Comparison of ENCODE assay signal across 21 cellular contexts in genomic region chrX:55127692-55128091, GRCh38. TPM values are rescaled to one million over a fixed set of nuclear protein-coding genes. Genes with fewer than 3 reads are reported as not detected.
A peak's percentile ranks its signal among the peaks of the same experiment; 100 is the strongest.
DNase-seq lines count a peak whose midpoint lies in the region; ATAC-seq and TF ChIP-seq lines count a peak whose summit lies in the region.
"Had no signal": no experiment of that assay in that cellular context is flagged by ENCODE, and none has a peak within 500 bp of the region (broad histone marks: within the 10 kb centered on the region; RNA-seq: fewer than 3 reads in every experiment).

No MANE protein-coding gene starts in this region.

- DNase-seq in COLO829 (ENCODE audit: low spot score) = peak; percentile 24
- peak; percentile 18 for DNase-seq in RPMI7951 (ENCODE audit: low read depth)
- peak; percentile 58 for DNase-seq in fibroblast of pulmonary artery (ENCODE audit: low read depth)
- no peak for DNase-seq in HEK293T (ENCODE audit: extremely low spot score)
- no peak for DNase-seq in activated CD4-positive, CD25-positive, alpha-beta regulatory T cell treated with anti-CD3 and anti-CD28 coated beads, Interleukin-2, amount 50 U/mL, for 72 hours
- DNase-seq: activated CD4-positive, alpha-beta T cell treated with anti-CD3 and anti-CD28 coated beads, Interleukin-2, amount 50 U/mL, for 48 hours; activated naive CD4-positive, alpha-beta T cell treated with anti-CD3 and anti-CD28 coated beads, Interleukin-2, amount 10 ng/mL, durations not matched to agents 7 days and 5 days; activated T-cell treated with anti-CD3 and anti-CD28 coated beads, Interleukin-2, amount 50 U/mL, for 1 hour; colonic mucosa; GDM1; NCI-H1092 treated with DMSO at 0.1 percent for 48 hours; NCI-H2171 treated with DMSO at 0.1 percent for 48 hours; psoas muscle; WERI-Rb-1 had no signal

- TF ChIP-seq RAD21 in Ishikawa (IDR thresholded peaks at IDR 0.05; ENCODE audit: low read depth) = no peak

- ATAC-seq in HG02642 (IDR thresholded peaks at IDR 0.05; ENCODE audit: poor library complexity, unreplicated experiment) (no peak), HG03025 (IDR thresholded peaks at IDR 0.05; ENCODE audit: low FRiP score, unreplicated experiment) (no peak)
- ATAC-seq: left lobe of liver, psoas muscle had no signal

- no peak for TF ChIP-seq CTCF in fibroblast of pulmonary artery (IDR thresholded peaks at IDR 0.05; ENCODE audit: low read length, missing control alignments)

- no peak overlapping the region for H3K4me3 ChIP-seq in fibroblast of pulmonary artery (replicated peaks; ENCODE audit: low read depth, low read length)
- H3K4me3 ChIP-seq: colonic mucosa, psoas muscle, suprapubic skin had no signal

- CTCF ChIA-PET in HEK293T (lab: Yijun Ruan, JAX) = no interaction called here

- no peak for TF ChIP-seq EP300 in Ishikawa (IDR thresholded peaks at IDR 0.05; ENCODE audit: borderline replicate concordance)

- POLR2A ChIA-PET in HEK293T (lab: Yijun Ruan, JAX) = no interaction called here

TF ChIP-seq in Ishikawa, 13 proteins besides CTCF, POLR2A, EP300 and RAD21:
- TF ChIP-seq FOXM1 (IDR thresholded peaks at IDR 0.05; ENCODE audit: borderline replicate concordance, low read depth) = no peak
- TF ChIP-seq REST (IDR thresholded peaks at IDR 0.05; ENCODE audit: low read depth) = no peak
- no peak for TF ChIP-seq EGR1 (IDR thresholded peaks at IDR 0.05)
- peak; percentile 40; the same call in 1 of the 2 replicates for TF ChIP-seq CEBPB (IDR thresholded peaks at IDR 0.05)
- TF ChIP-seq TEAD4 (IDR thresholded peaks at IDR 0.05) = no peak
- no peak for TF ChIP-seq MAX (IDR thresholded peaks at IDR 0.05)
- no peak for TF ChIP-seq TAF1 (IDR thresholded peaks at IDR 0.05; ENCODE audit: low read depth)

TF ChIP-seq in HEK293T, 16 proteins besides CTCF, POLR2A, EP300 and RAD21:
- no peak for TF ChIP-seq PKNOX1 (IDR thresholded peaks at IDR 0.05)
- TF ChIP-seq FOXM1 (IDR thresholded peaks at IDR 0.05; ENCODE audit: borderline replicate concordance) = no peak
- no peak for TF ChIP-seq FOXA1 (IDR thresholded peaks at IDR 0.05)
- TF ChIP-seq ELF4 (IDR thresholded peaks at IDR 0.05) = no peak
- TF ChIP-seq TARDBP (IDR thresholded peaks at IDR 0.05) = no peak
- TF ChIP-seq ZNF384 (IDR thresholded peaks at IDR 0.05) = no peak
- TF ChIP-seq L3MBTL2 (conservative IDR thresholded peaks at IDR 0.05) = no peak
- TF ChIP-seq ARNT (IDR thresholded peaks at IDR 0.05) = no peak
- TF ChIP-seq NFRKB (IDR thresholded peaks at IDR 0.05) = no peak
- no peak for TF ChIP-seq SP1 (IDR thresholded peaks at IDR 0.05)
- TF ChIP-seq BHLHE40 (IDR thresholded peaks at IDR 0.05; ENCODE audit: borderline replicate concordance) = no peak
TF ChIP-seq in HEK293T: peak in this region for 0.

RNA-seq across cellular contexts. Expression of gene PAGE2, which starts 38.9 kb away (rescaled TPM):
- 7.4 and 9.3 TPM in 2 replicates for total RNA-seq in RPMI7951 (2014; rRNA removed; shearing (Covaris generic))
- total RNA-seq: astrocyte, colonic mucosa, left lobe of liver, mononuclear cell, psoas muscle, suprapubic skin had no signal

RNA-seq across cellular contexts. Expression of gene PAGE2B, which starts 52.9 kb away (rescaled TPM):
- 0.78 TPM in 1 of 2 replicates, not detected in the other for total RNA-seq in RPMI7951 (2014; rRNA removed; shearing (Covaris generic))
- total RNA-seq: astrocyte, colonic mucosa, left lobe of liver, mononuclear cell, psoas muscle, suprapubic skin had no signal

Comparison
In these comparisons a context has a peak if more than half of its experiments do, and no peak if none do; other contexts are left out.
1. DNase-seq: peak in COLO829 (single experiment), RPMI7951 (single experiment) and fibroblast of pulmonary artery (single experiment); none in HEK293T (single experiment) and activated CD4-positive, CD25-positive, alpha-beta regulatory T cell treated with anti-CD3 and anti-CD28 coated beads, Interleukin-2, amount 50 U/mL, for 72 hours (single experiment).